8 cellular contexts compared by ENCODE assay signal in genomic region chr2:192029089-192029488, GRCh38.
A peak's percentile ranks its signal among the peaks of the same experiment; 100 is the strongest.
DNase-seq lines count a peak whose midpoint lies in the region; ATAC-seq, FAIRE-seq and TF ChIP-seq lines count a peak whose summit lies in the region.

No MANE protein-coding gene starts in this region.

- H3K27ac Mint-ChIP-seq in Calu3 (ENCODE audit: unreplicated experiment): no peak overlapping the region
- no peak overlapping the region for H3K27ac Mint-ChIP-seq in mesothelial cell of epicardium
- no peak overlapping the region for H3K27ac Mint-ChIP-seq in CD8-positive, alpha-beta memory T cell
- H3K27ac Mint-ChIP-seq in T-helper 2 cell treated with Interferon-gamma antibody and Interleukin-4, amounts not matched to agents 5 μg/mL and 100 μg/mL, for 36 hours: no peak overlapping the region

- intact Hi-C loops in Calu3 (cut with micrococcal nuclease; ENCODE audit: unreplicated experiment): no loop called here
- intact Hi-C loops in pancreas (cut with DNase I): no loop called here

- no peaks in the 10 kb centered on the region for H3K36me3 Mint-ChIP-seq in Calu3 (ENCODE audit: insufficient read depth, unreplicated experiment)
- peaks cover 6% of the 10 kb centered on the region for H3K36me3 Mint-ChIP-seq in mesothelial cell of epicardium
- H3K36me3 Mint-ChIP-seq in CD8-positive, alpha-beta memory T cell: no peaks in the 10 kb centered on the region
- H3K36me3 Mint-ChIP-seq in T-helper 2 cell treated with Interferon-gamma antibody and Interleukin-4, amounts not matched to agents 5 μg/mL and 100 μg/mL, for 36 hours (ENCODE audit: low read depth): no peaks in the 10 kb centered on the region

- H3K4me1 ChIP-seq in pancreas: no peaks in the 10 kb centered on the region
- no peaks in the 10 kb centered on the region for H3K4me1 ChIP-seq in CD8-positive, alpha-beta memory T cell (ENCODE audit: insufficient read depth, low read length)

- ATAC-seq in GM19467 (IDR thresholded peaks at IDR 0.05; ENCODE audit: unreplicated experiment) (peak; percentile 87), HG03565 (IDR thresholded peaks at IDR 0.05; ENCODE audit: unreplicated experiment) (peak; percentile 84), pancreas (no peak)

- FAIRE-seq in pancreas (lab: Jason Lieb, UNC): no peak

- no peaks in the 10 kb centered on the region for H3K9me3 ChIP-seq in pancreas
- H3K9me3 ChIP-seq in CD8-positive, alpha-beta memory T cell (ENCODE audit: low read length): no peaks in the 10 kb centered on the region

- H3K27ac ChIP-seq in pancreas: no peak overlapping the region
- no peak overlapping the region for H3K27ac ChIP-seq in CD8-positive, alpha-beta memory T cell (ENCODE audit: low read depth, low read length)

- H3K4me3 ChIP-seq in epithelial cell of proximal tubule (ENCODE audit: low read depth, low read length) (no peak overlapping the region), pancreas (no peak overlapping the region)
- no peak overlapping the region for H3K4me3 ChIP-seq in CD8-positive, alpha-beta memory T cell (ENCODE audit: low read length)

- H3K9me3 Mint-ChIP-seq in Calu3 (ENCODE audit: low read depth, unreplicated experiment) (no peaks in the 10 kb centered on the region), mesothelial cell of epicardium (peaks cover 6% of the 10 kb centered on the region)
- no peaks in the 10 kb centered on the region for H3K9me3 Mint-ChIP-seq in CD8-positive, alpha-beta memory T cell
- no peaks in the 10 kb centered on the region for H3K9me3 Mint-ChIP-seq in T-helper 2 cell treated with Interferon-gamma antibody and Interleukin-4, amounts not matched to agents 5 μg/mL and 100 μg/mL, for 36 hours

- DNase-seq in Calu3: peak; percentile 8
- DNase-seq in epithelial cell of proximal tubule (ENCODE audit: low read depth): no peak
- DNase-seq in mesothelial cell of epicardium (ENCODE audit: low spot score in 2 of 2, unreplicated experiment in 2 of 2): no peak
- DNase-seq in pancreas: no peak
- no peak for DNase-seq in CD8-positive, alpha-beta memory T cell
- no peak for DNase-seq in T-helper 2 cell treated with Interferon-gamma antibody and Interleukin-4, amounts not matched to agents 5 μg/mL and 100 μg/mL, for 36 hours (ENCODE audit: low spot score)

- CTCF ChIA-PET in Calu3 (lab: Charles Lee): interaction anchor here (0.8 to 1.3 kb wide), 2 partner anchors 17 to 38 kb away, joined by 3 read pairs; no protein-coding TSS in a partner anchor
- CTCF ChIA-PET in CD8-positive, alpha-beta memory T cell (lab: Charles Lee): no interaction called here

- H3K27me3 ChIP-seq in pancreas: no peaks in the 10 kb centered on the region
- no peaks in the 10 kb centered on the region for H3K27me3 ChIP-seq in CD8-positive, alpha-beta memory T cell (ENCODE audit: insufficient read depth, low read length, poor library complexity, severe bottlenecking)

- no TSS peak for BruUV-seq in Calu3 (replicated peaks; lab: Mats Ljungman, UMichigan)

- 39 to 72% methylated on average over 2 of the region's 2 CpGs for WGBS in pancreas, 2 donors

- no peaks in the 10 kb centered on the region for H3K36me3 ChIP-seq in pancreas
- no peaks in the 10 kb centered on the region for H3K36me3 ChIP-seq in CD8-positive, alpha-beta memory T cell (ENCODE audit: insufficient read depth, low read length)

- TF ChIP-seq CTCF in Calu3 (IDR thresholded peaks at IDR 0.05; ENCODE audit: unreplicated experiment) (peak; percentile 34), epithelial cell of proximal tubule (conservative IDR thresholded peaks at IDR 0.05; ENCODE audit: low read depth, low read length) (peak; percentile 53), mesothelial cell of epicardium (IDR thresholded peaks at IDR 0.05; ENCODE audit: unreplicated experiment) (no peak), pancreas (IDR thresholded peaks at IDR 0.05) (no peak)

- POLR2A ChIA-PET in CD8-positive, alpha-beta memory T cell (lab: Charles Lee): no interaction called here

- H3K27me3 Mint-ChIP-seq in Calu3 (ENCODE audit: unreplicated experiment) (no peaks in the 10 kb centered on the region), mesothelial cell of epicardium (ENCODE audit: low read depth) (no peaks in the 10 kb centered on the region)
- peaks cover 0 to 13% of the 10 kb centered on the region in 2 donors for H3K27me3 Mint-ChIP-seq in CD8-positive, alpha-beta memory T cell
- no peaks in the 10 kb centered on the region for H3K27me3 Mint-ChIP-seq in T-helper 2 cell treated with Interferon-gamma antibody and Interleukin-4, amounts not matched to agents 5 μg/mL and 100 μg/mL, for 36 hours (ENCODE audit: low read depth)

- no peak overlapping the region for H3K4me3 Mint-ChIP-seq in Calu3 (ENCODE audit: low read depth, unreplicated experiment)
- no peak overlapping the region for H3K4me3 Mint-ChIP-seq in mesothelial cell of epicardium
- no peak overlapping the region for H3K4me3 Mint-ChIP-seq in CD8-positive, alpha-beta memory T cell
- H3K4me3 Mint-ChIP-seq in T-helper 2 cell treated with Interferon-gamma antibody and Interleukin-4, amounts not matched to agents 5 μg/mL and 100 μg/mL, for 36 hours: no peak overlapping the region

- H3K4me1 Mint-ChIP-seq in Calu3 (ENCODE audit: low read depth, unreplicated experiment): no peaks in the 10 kb centered on the region
- H3K4me1 Mint-ChIP-seq in mesothelial cell of epicardium: peaks cover 3% of the 10 kb centered on the region
- H3K4me1 Mint-ChIP-seq in CD8-positive, alpha-beta memory T cell: no peaks in the 10 kb centered on the region
- H3K4me1 Mint-ChIP-seq in T-helper 2 cell treated with Interferon-gamma antibody and Interleukin-4, amounts not matched to agents 5 μg/mL and 100 μg/mL, for 36 hours (ENCODE audit: low read depth): no peaks in the 10 kb centered on the region

Comparison
In these comparisons a context has a peak if more than half of its experiments do, and no peak if none do; other contexts are left out.
1. CTCF ChIP-seq: peak in Calu3 (single experiment) and epithelial cell of proximal tubule (single experiment); none in mesothelial cell of epicardium (single experiment) and pancreas (0 of 4).
2. ATAC-seq: peak in GM19467 (single experiment) and HG03565 (single experiment); none in pancreas (0 of 4).